ENCODE assay signal across 34 cellular contexts in genomic region chr3:116051586-116051985, GRCh38.
"Had no signal": no experiment of that assay in that cellular context is flagged by ENCODE, and none has a peak within 500 bp of the region (broad histone marks: within the 10 kb centered on the region; RNA-seq: fewer than 3 reads in every experiment).

No MANE protein-coding gene starts in this region.

- DNase-seq: activated B cell treated with CpG ODN at 0.5 μM for 24 hours; activated CD4-positive, alpha-beta memory T cell treated with anti-CD3 and anti-CD28 coated beads, Interleukin-2, amount 10 ng/mL, durations not matched to agents 7 days and 5 days; activated CD4-positive, alpha-beta T cell treated with anti-CD3 and anti-CD28 coated beads for 1 hour; activated CD4-positive, alpha-beta T cell treated with anti-CD3 and anti-CD28 coated beads for 48 hours; activated effector memory CD4-positive, alpha-beta T cell treated with anti-CD3 and anti-CD28 coated beads, Interleukin-2, amount 50 U/mL, for 16 hours; activated naive CD4-positive, alpha-beta T cell; activated naive CD4-positive, alpha-beta T cell treated with anti-CD3 and anti-CD28 coated beads, Interleukin-2, amount 50 U/mL, for 16 hours; activated naive CD8-positive, alpha-beta T cell treated with anti-CD3 and anti-CD28 coated beads for 36 hours; activated T-cell treated with anti-CD3 and anti-CD28 coated beads, Interleukin-2, amount 50 U/mL, for 1 hour; activated T-cell treated with anti-CD3 and anti-CD28 coated beads, Interleukin-2, amount 50 U/mL, for 72 hours; amniotic stem cell; Kasumi-1; KG1; MM.1S; MV-4-11; NCI-H1092; NCI-H2029; NCI-H2227 treated with DMSO at 0.1 percent for 48 hours; NCI-H524 treated with DMSO at 0.1 percent for 48 hours; NCI-H748 treated with DMSO at 0.1 percent for 48 hours; NK-92 treated with Interleukin-12 subunit alpha and Interleukin-12 subunit beta, amount 100 ng/mL, for 24 hours; PC-3; Peyer's patch; RPMI8226; SHP77 treated with DMSO at 0.1 percent for 48 hours; T-cell; T-helper 17 cell; T-helper 9 cell had no signal

- H3K4me3 ChIP-seq: ascending aorta, breast epithelium, Peyer's patch, SJSA1 had no signal

- H3K36me3 Mint-ChIP-seq: activated naive CD8-positive, alpha-beta T cell treated with anti-CD3 and anti-CD28 coated beads for 36 hours; T-cell had no signal

- H3K27ac ChIP-seq: ascending aorta, breast epithelium, Peyer's patch, SJSA1, VCaP had no signal

- H3K27me3 Mint-ChIP-seq: activated B cell treated with CpG ODN at 0.5 μM for 24 hours; activated CD4-positive, alpha-beta memory T cell treated with anti-CD3 and anti-CD28 coated beads, Interleukin-2, amount 10 ng/mL, durations not matched to agents 7 days and 5 days; activated naive CD8-positive, alpha-beta T cell treated with anti-CD3 and anti-CD28 coated beads for 36 hours; activated T-helper 17 cell treated with anti-CD3 and anti-CD28 coated beads, Interleukin-2, amount 50 U/mL, for 72 hours; T-cell; T-helper 17 cell had no signal

- H3K4me1 ChIP-seq: ascending aorta, breast epithelium, Peyer's patch, SJSA1 had no signal

- H3K9me3 Mint-ChIP-seq: activated B cell treated with CpG ODN at 0.5 μM for 24 hours; activated CD4-positive, alpha-beta memory T cell treated with anti-CD3 and anti-CD28 coated beads, Interleukin-2, amount 10 ng/mL, durations not matched to agents 7 days and 5 days; activated T-helper 17 cell treated with anti-CD3 and anti-CD28 coated beads, Interleukin-2, amount 50 U/mL, for 72 hours; T-cell had no signal

- H3K27me3 ChIP-seq: ascending aorta, breast epithelium, Peyer's patch, SJSA1 had no signal

- H3K4me1 Mint-ChIP-seq: activated CD4-positive, alpha-beta memory T cell treated with anti-CD3 and anti-CD28 coated beads, Interleukin-2, amount 10 ng/mL, durations not matched to agents 7 days and 5 days; activated naive CD8-positive, alpha-beta T cell treated with anti-CD3 and anti-CD28 coated beads for 36 hours; activated T-helper 17 cell treated with anti-CD3 and anti-CD28 coated beads, Interleukin-2, amount 50 U/mL, for 72 hours; T-cell; T-helper 17 cell had no signal

- H3K27ac Mint-ChIP-seq: activated B cell treated with CpG ODN at 0.5 μM for 24 hours; activated CD4-positive, alpha-beta memory T cell treated with anti-CD3 and anti-CD28 coated beads, Interleukin-2, amount 10 ng/mL, durations not matched to agents 7 days and 5 days; activated naive CD8-positive, alpha-beta T cell treated with anti-CD3 and anti-CD28 coated beads for 36 hours; activated T-cell treated with anti-CD3 and anti-CD28 coated beads, Interleukin-2, amount 50 U/mL, for 72 hours; activated T-helper 17 cell treated with anti-CD3 and anti-CD28 coated beads, Interleukin-2, amount 50 U/mL, for 72 hours; T-cell; T-helper 17 cell had no signal

- H3K36me3 ChIP-seq: ascending aorta, breast epithelium, Peyer's patch, SJSA1 had no signal

- H3K4me3 Mint-ChIP-seq: activated B cell treated with CpG ODN at 0.5 μM for 24 hours; activated CD4-positive, alpha-beta memory T cell treated with anti-CD3 and anti-CD28 coated beads, Interleukin-2, amount 10 ng/mL, durations not matched to agents 7 days and 5 days; activated naive CD8-positive, alpha-beta T cell treated with anti-CD3 and anti-CD28 coated beads for 36 hours; activated T-cell treated with anti-CD3 and anti-CD28 coated beads, Interleukin-2, amount 50 U/mL, for 72 hours; activated T-helper 17 cell treated with anti-CD3 and anti-CD28 coated beads, Interleukin-2, amount 50 U/mL, for 72 hours; T-cell; T-helper 17 cell had no signal

- ATAC-seq: activated T-cell treated with anti-CD3 and anti-CD28 coated beads, Interleukin-2, amount 50 U/mL, for 72 hours; activated T-helper 17 cell treated with anti-CD3 and anti-CD28 coated beads, Interleukin-2, amount 50 U/mL, for 72 hours; PC-3; SK-N-SH treated with all-trans-retinoic acid at 6 μM for 48 hours; T-cell; T-helper 17 cell had no signal

- H3K9me3 ChIP-seq: ascending aorta, breast epithelium, Peyer's patch, SJSA1 had no signal
